ENCODE assay signal across 15 cellular contexts in the genomic region with DNA sequence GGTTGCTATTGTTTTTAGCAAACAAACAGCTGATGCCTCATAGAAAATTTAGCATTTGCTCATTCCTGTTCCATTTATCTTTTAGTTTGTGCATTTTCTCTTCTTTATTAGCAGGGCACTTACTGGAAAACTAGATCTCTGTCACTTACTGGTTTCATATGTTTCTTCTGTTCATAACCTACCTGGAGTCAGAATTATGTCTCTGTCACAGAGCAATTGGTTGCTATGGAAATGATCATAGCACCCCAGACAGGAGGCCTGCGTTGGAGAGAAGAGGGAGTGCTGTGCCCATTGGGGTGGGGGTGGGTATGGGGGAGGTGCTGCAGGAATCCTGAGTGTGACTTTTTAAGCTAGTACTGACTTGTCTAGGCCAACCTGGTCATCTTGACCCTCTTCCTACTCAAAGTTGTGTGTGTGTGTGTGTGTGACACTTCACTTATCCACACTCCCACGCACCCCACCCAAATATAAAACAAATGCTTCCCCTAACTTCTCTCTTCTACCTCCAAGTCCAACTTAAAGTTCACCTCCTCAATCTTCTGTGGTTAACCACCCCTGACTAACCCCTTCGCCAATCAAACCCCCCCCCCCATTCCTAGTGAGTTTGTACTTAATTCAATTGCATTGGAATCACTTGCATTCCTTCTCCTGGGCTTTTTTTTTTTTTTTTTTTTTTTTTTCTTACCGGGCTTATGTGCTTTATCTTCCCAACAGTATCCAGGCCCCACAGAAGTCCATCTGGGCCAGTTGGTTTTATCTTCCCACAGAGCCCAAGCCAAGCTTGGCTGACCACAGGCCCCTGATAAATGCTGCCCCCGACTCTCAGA.
DNase-seq lines count a peak whose midpoint lies in the region; ATAC-seq and TF ChIP-seq lines count a peak whose summit lies in the region.
"Had no signal": no experiment of that assay in that cellular context is flagged by ENCODE, and none has a peak within 500 bp of the region (broad histone marks: within the 10 kb centered on the region; RNA-seq: fewer than 3 reads in every experiment).

No MANE protein-coding gene starts in this region.

- H3K4me2 ChIP-seq in IMR-90 (ENCODE audit: low read depth, low read length) = no peak overlapping the region
- H3K4me2 ChIP-seq: KMS-11, neural progenitor cell had no signal

- POLR2A ChIA-PET in IMR-90 (lab: Charles Lee; ENCODE audit: unreplicated experiment) = no interaction called here

- in situ Hi-C loops in IMR-90 (cut with MboI; ENCODE audit: low sequenced_read_pairs) (loop anchor here (10.0 kb wide), 2 partner anchors 357 to 687 kb away; no protein-coding TSS in a partner anchor), GM13977 (cut with MboI; ENCODE audit: low pct_unique_long_range_greater_than_20kb, low sequenced_read_pairs, unreplicated experiment) (no loop called here)

- H3K4ac ChIP-seq in IMR-90 (ENCODE audit: low read depth, low read length) = no peak overlapping the region

- H4K91ac ChIP-seq in IMR-90 (ENCODE audit: insufficient read depth, low read depth, low read length) = no peak overlapping the region

- no peak overlapping the region for H3K18ac ChIP-seq in IMR-90 (ENCODE audit: low read depth, low read length)

- no CpG with 5 or more reads among the region's 5 CpGs for WGBS in IMR-90 (ENCODE audit: extremely low coverage in 2 of 2, insufficient read length in 1 of 2), 2 experiments

- ATAC-seq in IMR-90 (ENCODE audit: low read depth) = no peak

- H3K9ac ChIP-seq in IMR-90 (ENCODE audit: low read depth, low read length) = no peak overlapping the region
- H3K9ac ChIP-seq: KMS-11, neural progenitor cell had no signal

- no peak for TF ChIP-seq RAD21 in IMR-90 (IDR thresholded peaks at IDR 0.05; ENCODE audit: low read length)

- H3K36me3 Mint-ChIP-seq in nephron (ENCODE audit: low read depth) = no peaks in the 10 kb centered on the region
- peaks cover 0 to 16% of the 10 kb centered on the region in 2 donors for H3K36me3 Mint-ChIP-seq in CD14-positive monocyte
- H3K36me3 Mint-ChIP-seq: neural progenitor cell had no signal

- H2BK15ac ChIP-seq in IMR-90 (ENCODE audit: low read depth, low read length) = no peak overlapping the region

- H2BK5ac ChIP-seq in IMR-90 (ENCODE audit: low read depth, low read length, poor library complexity, severe bottlenecking) = no peak overlapping the region

- no peak overlapping the region for H2AFZ ChIP-seq in IMR-90 (replicated peaks; ENCODE audit: low read length, poor library complexity)
- H2AFZ ChIP-seq: neural progenitor cell had no signal

- peaks cover 15% of the 10 kb centered on the region for H3K4me1 ChIP-seq in IMR-90 (ENCODE audit: control insufficient read depth, insufficient read depth, low read length)

- CTCF ChIA-PET in IMR-90 (lab: Yijun Ruan, JAX) = no interaction called here

- 0 out of 2 replicates have a peak overlapping the region, but pooled peaks have one; percentile 7 for H2AK5ac ChIP-seq in IMR-90 (ENCODE audit: low read depth, low read length)

- H2BK120ac ChIP-seq in IMR-90 (ENCODE audit: low read depth, low read length) = no peak overlapping the region

- H3K27ac Mint-ChIP-seq in nephron = peak overlapping the region; percentile 1 to 88 (median 6)
- H3K27ac Mint-ChIP-seq in CD14-positive monocyte = no peak overlapping the region
- H3K27ac Mint-ChIP-seq: neural progenitor cell had no signal

- H3K36me3 ChIP-seq in IMR-90 (ENCODE audit: control insufficient read depth, insufficient read depth, low read length) = no peaks in the 10 kb centered on the region
- H3K36me3 ChIP-seq: neural progenitor cell, thoracic aorta had no signal

- H3K9me3 ChIP-seq in IMR-90 (ENCODE audit: control insufficient read depth, insufficient read depth, low read length) = no peaks in the 10 kb centered on the region
- H3K9me3 ChIP-seq: thoracic aorta had no signal

- no peak overlapping the region for H4K8ac ChIP-seq in IMR-90 (ENCODE audit: low read depth in 2 of 2, low read length in 2 of 2)

- H3K4me1 Mint-ChIP-seq in nephron (peaks cover 40% of the 10 kb centered on the region), CD14-positive monocyte (peaks cover 43% of the 10 kb centered on the region)

- no peaks in the 10 kb centered on the region for H3K27me3 ChIP-seq in IMR-90 (ENCODE audit: control insufficient read depth, insufficient read depth, low read length)
- H3K27me3 ChIP-seq: neural progenitor cell had no signal

- dilution Hi-C loops in IMR-90 (cut with HindIII; ENCODE audit: low sequenced_read_pairs, unreplicated experiment) = no loop called here

- H4K20me1 ChIP-seq in IMR-90 (ENCODE audit: insufficient read depth, low read length) = no peaks in the 10 kb centered on the region

- no peak overlapping the region for H3K27ac ChIP-seq in IMR-90 (ENCODE audit: insufficient read depth, low read length)
- H3K27ac ChIP-seq: KMS-11, neural progenitor cell, thoracic aorta had no signal

- no peak overlapping the region for H3K4me3 ChIP-seq in IMR-90 (ENCODE audit: insufficient read depth, low read depth, low read length)
- H3K4me3 ChIP-seq: neural progenitor cell, thoracic aorta had no signal

- no peak overlapping the region for H3K14ac ChIP-seq in IMR-90 (replicated peaks; ENCODE audit: low read depth, low read length)

- no TSS peak for BruUV-seq in IMR-90 (replicated peaks; lab: Mats Ljungman, UMichigan)

- no peaks in the 10 kb centered on the region; the same call in 1 of the 2 replicates for H3K9me1 ChIP-seq in IMR-90 (ENCODE audit: insufficient read depth, low read length)

- no peak overlapping the region for H4K5ac ChIP-seq in IMR-90 (ENCODE audit: low read depth, low read length)

- H3K79me1 ChIP-seq in IMR-90 (ENCODE audit: low read depth in 1 of 2, low read length in 2 of 2) = no peaks in the 10 kb centered on the region

- intact Hi-C loops in IMR-90 (cut with micrococcal nuclease) = no loop called here
- intact Hi-C loops in CD14-positive monocyte (cut with micrococcal nuclease) = loop anchor here in 1 of 2 donors (10.0 kb wide), 1 partner anchor 117 kb away; a partner anchor contains a TSS

- no peak overlapping the region for H2AK9ac ChIP-seq in IMR-90 (replicated peaks; ENCODE audit: low read depth, low read length, poor library complexity)

- TF ChIP-seq CTCF in IMR-90 (conservative IDR thresholded peaks at IDR 0.05; ENCODE audit: low read depth, low read length) = no peak
- no peak for TF ChIP-seq CTCF in nephron (IDR thresholded peaks at IDR 0.05; ENCODE audit: unreplicated experiment in 3 of 3)
- TF ChIP-seq CTCF in CD14-positive monocyte (IDR thresholded peaks at IDR 0.05) = no peak
- TF ChIP-seq CTCF in GM13977 (IDR thresholded peaks at IDR 0.05; ENCODE audit: extremely low read depth, insufficient read depth, missing control alignments) = no peak

- TF ChIP-seq POLR2A in IMR-90 (IDR thresholded peaks at IDR 0.05; ENCODE audit: low read depth, low read length) = no peak

- DNase-seq in IMR-90 (peak; percentile 33), NCI-H69 (lab: John Stamatoyannopoulos, UW) (peak; percentile 29), astrocyte of the hippocampus (ENCODE audit: low read depth, low spot score) (peak; percentile 81), CD14-positive monocyte (ENCODE audit: low spot score) (no peak), GM13977 (ENCODE audit: low spot score) (no peak)
- DNase-seq in activated effector memory CD4-positive, alpha-beta T cell treated with Interleukin-2 at 50 U/mL for 16 hours = no peak
- DNase-seq: activated CD8-positive, alpha-beta memory T cell treated with anti-CD3 and anti-CD28 coated beads for 24 hours; foreskin melanocyte; GDM1; NCI-H1436 treated with DMSO at 0.1 percent for 48 hours; NK-92 treated with Interleukin-12 subunit alpha and Interleukin-12 subunit beta, amount 100 ng/mL, for 24 hours had no signal

- no peaks in the 10 kb centered on the region for H3K27me3 Mint-ChIP-seq in nephron (ENCODE audit: low read depth)
- peaks cover 0 to 3% (median 2%) of the 10 kb centered on the region in 3 donors for H3K27me3 Mint-ChIP-seq in CD14-positive monocyte (ENCODE audit: low read depth in 3 of 3)

- H3K4me3 Mint-ChIP-seq in nephron (no peak overlapping the region), CD14-positive monocyte (no peak overlapping the region)
- H3K4me3 Mint-ChIP-seq: neural progenitor cell had no signal

- H2BK20ac ChIP-seq in IMR-90 (ENCODE audit: low read depth, low read length) = no peak overlapping the region

- H3K9me3 Mint-ChIP-seq in nephron = no peaks in the 10 kb centered on the region
- H3K9me3 Mint-ChIP-seq in CD14-positive monocyte = peaks cover 0 to 3% (median 0%) of the 10 kb centered on the region in 7 donors
- H3K9me3 Mint-ChIP-seq: neural progenitor cell had no signal

- H3K56ac ChIP-seq in IMR-90 (ENCODE audit: extremely low read depth, insufficient read depth, low read length) = no peak overlapping the region

- H3K23ac ChIP-seq in IMR-90 (ENCODE audit: low read depth, low read length) = no peak overlapping the region

TF ChIP-seq in IMR-90, 13 proteins besides CTCF, POLR2A, EP300 and RAD21:
- TF ChIP-seq MAZ (IDR thresholded peaks at IDR 0.05; ENCODE audit: borderline replicate concordance, low read depth, low read length) = no peak

Comparison
In these comparisons a context has a peak if more than half of its experiments do, and no peak if none do; other contexts are left out.
1. DNase-seq: peak in IMR-90 (single experiment), NCI-H69 (single experiment) and astrocyte of the hippocampus (single experiment); none in CD14-positive monocyte (single experiment), GM13977 (single experiment) and activated effector memory CD4-positive, alpha-beta T cell treated with Interleukin-2 at 50 U/mL for 16 hours (single experiment).
2. H3K27ac Mint-ChIP-seq: peak in nephron (3 of 3); none in CD14-positive monocyte (0 of 7).